21 cellular contexts compared by ENCODE assay signal in the genomic region with DNA sequence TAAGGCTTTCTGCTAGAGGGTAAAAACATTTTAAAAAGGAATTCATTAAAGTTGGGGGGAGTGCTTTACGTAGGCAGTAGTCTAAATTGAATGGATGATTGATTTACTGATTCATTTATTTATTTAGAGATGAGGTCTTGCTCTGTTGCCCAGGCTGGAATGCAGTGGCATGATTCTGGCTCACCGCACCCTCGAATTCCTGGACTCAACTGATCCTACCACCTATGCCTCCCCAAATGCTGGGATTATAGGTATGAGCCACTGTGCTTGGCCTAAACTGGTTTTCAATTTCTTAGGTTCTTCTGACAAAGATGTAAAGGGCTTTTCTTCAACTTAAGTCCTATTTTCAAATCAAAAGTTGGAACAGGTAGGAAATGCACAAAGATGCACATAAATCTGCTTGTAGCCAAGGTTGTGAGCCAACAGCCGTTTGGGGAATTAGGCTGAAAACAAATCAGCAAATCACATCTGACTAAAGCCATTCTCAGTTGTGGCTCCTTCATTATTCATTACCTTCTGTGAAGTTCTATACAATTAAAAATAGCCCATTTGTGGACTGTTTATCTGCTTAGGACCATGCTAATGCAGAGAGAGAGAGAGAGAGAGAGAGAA.
DNase-seq lines count a peak whose midpoint lies in the region; ATAC-seq, FAIRE-seq and TF ChIP-seq lines count a peak whose summit lies in the region.
"Had no signal": no experiment of that assay in that cellular context is flagged by ENCODE, and none has a peak within 500 bp of the region (broad histone marks: within the 10 kb centered on the region; RNA-seq: fewer than 3 reads in every experiment).

No MANE protein-coding gene starts in this region.

- no peak overlapping the region for H2AFZ ChIP-seq in mesenchymal stem cell (ENCODE audit: low read depth, low read length)
- H2AFZ ChIP-seq: GM23338 had no signal

- no peaks in the 10 kb centered on the region for H3K27me3 ChIP-seq in mesenchymal stem cell (ENCODE audit: control insufficient read depth in 1 of 2, insufficient read depth in 1 of 2, low read length in 2 of 2)
- no peaks in the 10 kb centered on the region for H3K27me3 ChIP-seq in spleen (replicated peaks in 1 of 7)
- H3K27me3 ChIP-seq: pancreas, Peyer's patch, sigmoid colon, stomach had no signal

- H3K4me3 ChIP-seq in mesenchymal stem cell (ENCODE audit: insufficient read depth in 1 of 2, low read depth in 1 of 2, low read length in 2 of 2) (no peak overlapping the region), spleen (no peak overlapping the region)
- H3K4me3 ChIP-seq: GM23338, pancreas, Peyer's patch, sigmoid colon, stomach had no signal

- peak overlapping the region; percentile 83 for H3K27ac ChIP-seq in mesenchymal stem cell (ENCODE audit: low read length, poor library complexity, severe bottlenecking)
- H3K27ac ChIP-seq in spleen: no peak overlapping the region
- H3K27ac ChIP-seq: pancreas, Peyer's patch, sigmoid colon, stomach had no signal

- intact Hi-C loops in spleen (cut with DNase I; ENCODE audit: low total_unique reads): no loop called here

- no peak overlapping the region for H2BK15ac ChIP-seq in mesenchymal stem cell (ENCODE audit: low read depth, poor library complexity, severe bottlenecking)

- no peak overlapping the region for H2BK12ac ChIP-seq in mesenchymal stem cell (ENCODE audit: low read length in 2 of 2)

- WGBS in mesenchymal stem cell: 89% methylated on average over 4 of the region's 4 CpGs
- WGBS in spleen, 5 donors: 83 to 94% (median 85%) methylated on average over 4 of the region's 4 CpGs

- no peak overlapping the region for H3K4me2 ChIP-seq in mesenchymal stem cell (ENCODE audit: low read length, poor library complexity, severe bottlenecking)
- H3K4me2 ChIP-seq: GM23338 had no signal

- no peak overlapping the region for H3K14ac ChIP-seq in mesenchymal stem cell (ENCODE audit: low read length in 2 of 2)

- H4K8ac ChIP-seq in mesenchymal stem cell (ENCODE audit: low read length): no peak overlapping the region

- H3K79me1 ChIP-seq in mesenchymal stem cell (replicated peaks; ENCODE audit: low read length, poor library complexity, severe bottlenecking): peaks cover 2% of the 10 kb centered on the region

- peak overlapping the region; percentile 41 for H3K9ac ChIP-seq in mesenchymal stem cell (ENCODE audit: low read length)

- no peak overlapping the region for H2BK5ac ChIP-seq in mesenchymal stem cell (ENCODE audit: low read depth, low read length, poor library complexity, severe bottlenecking)

- no peak overlapping the region for H3K23ac ChIP-seq in mesenchymal stem cell (ENCODE audit: low read length in 2 of 2)

- ATAC-seq in HG03565 (IDR thresholded peaks at IDR 0.05; ENCODE audit: unreplicated experiment): no peak
- ATAC-seq: GM23338, pancreas had no signal

- in situ Hi-C loops in Caki2 (cut with HindIII; ENCODE audit: low pct_unique_long_range_greater_than_20kb, low sequenced_read_pairs): no loop called here

- no peak for FAIRE-seq in D721Med (lab: Jason Lieb, UNC)
- FAIRE-seq: frontal cortex, pancreas had no signal

- no peak overlapping the region for H2BK120ac ChIP-seq in mesenchymal stem cell (ENCODE audit: low read depth, low read length)

- H3K18ac ChIP-seq in mesenchymal stem cell (ENCODE audit: low read depth in 1 of 2, low read length in 2 of 2): no peak overlapping the region

- H3K36me3 ChIP-seq in mesenchymal stem cell (ENCODE audit: control insufficient read depth in 1 of 2, insufficient read depth in 2 of 2, low read depth in 1 of 2, low read length in 2 of 2): no peaks in the 10 kb centered on the region
- no peaks in the 10 kb centered on the region for H3K36me3 ChIP-seq in spleen
- H3K36me3 ChIP-seq: pancreas, Peyer's patch, sigmoid colon, stomach had no signal

- no peaks in the 10 kb centered on the region for H3K9me3 ChIP-seq in mesenchymal stem cell (ENCODE audit: control insufficient read depth, low read length)
- H3K9me3 ChIP-seq in spleen: no peaks in the 10 kb centered on the region
- H3K9me3 ChIP-seq: pancreas, Peyer's patch, sigmoid colon, stomach had no signal

- no peak overlapping the region for H2AK5ac ChIP-seq in mesenchymal stem cell (ENCODE audit: low read length, severe bottlenecking)

- no peak overlapping the region for H4K91ac ChIP-seq in mesenchymal stem cell (ENCODE audit: low read length)

- no peak overlapping the region for H3K4ac ChIP-seq in mesenchymal stem cell (ENCODE audit: low read depth in 1 of 2, low read length in 2 of 2)

- DNase-seq in Caki2 (ENCODE audit: low read depth): peak; percentile 93
- peak; percentile 22 for DNase-seq in NCI-H69 (lab: John Stamatoyannopoulos, UW)
- peak; percentile 81 for DNase-seq in cerebellar cortex (ENCODE audit: low spot score)
- no peak for DNase-seq in mesenchymal stem cell
- no peak for DNase-seq in spleen
- no peak for DNase-seq in D721Med (ENCODE audit: insufficient read length, low spot score)
- no peak for DNase-seq in activated effector memory CD4-positive, alpha-beta T cell treated with anti-CD3 and anti-CD28 coated beads, Interleukin-2, amount 50 U/mL, for 16 hours
- DNase-seq: activated naive CD4-positive, alpha-beta T cell treated with anti-CD3 and anti-CD28 coated beads for 36 hours; aorta; CD4-positive, alpha-beta T cell; DMS79 treated with DMSO at 0.1 percent for 48 hours; IMR-90; NCI-H1048; pancreas; Peyer's patch; sigmoid colon; stimulated activated CD4-positive, alpha-beta T cell treated with anti-CD3 and anti-CD28 coated beads, Interleukin-2, amount 100 ng/mL, for 48 hours; stomach had no signal

- TF ChIP-seq CTCF in spleen (IDR thresholded peaks at IDR 0.05 in 8 of 11, conservative IDR thresholded peaks at IDR 0.05 in 3 of 11): no peak
- TF ChIP-seq CTCF in D721Med (IDR thresholded peaks at IDR 0.05; ENCODE audit: insufficient read depth, missing control alignments): no peak

- H3K4me1 ChIP-seq in mesenchymal stem cell (ENCODE audit: control insufficient read depth, insufficient read depth, low read depth, low read length) (peaks cover 21% of the 10 kb centered on the region), spleen (peaks cover 0 to 12% (median under 1%) of the 10 kb centered on the region in 6 donors)
- H3K4me1 ChIP-seq: pancreas, Peyer's patch had no signal

- TF ChIP-seq POLR2A in spleen (IDR thresholded peaks at IDR 0.05): no peak

Comparison
In these comparisons a context has a peak if more than half of its experiments do, and no peak if none do; other contexts are left out.
1. DNase-seq: peak in Caki2 (single experiment), NCI-H69 (single experiment) and cerebellar cortex (single experiment); none in mesenchymal stem cell (single experiment), spleen (single experiment), D721Med (single experiment) and activated effector memory CD4-positive, alpha-beta T cell treated with anti-CD3 and anti-CD28 coated beads, Interleukin-2, amount 50 U/mL, for 16 hours (single experiment).